In the genomic region with DNA sequence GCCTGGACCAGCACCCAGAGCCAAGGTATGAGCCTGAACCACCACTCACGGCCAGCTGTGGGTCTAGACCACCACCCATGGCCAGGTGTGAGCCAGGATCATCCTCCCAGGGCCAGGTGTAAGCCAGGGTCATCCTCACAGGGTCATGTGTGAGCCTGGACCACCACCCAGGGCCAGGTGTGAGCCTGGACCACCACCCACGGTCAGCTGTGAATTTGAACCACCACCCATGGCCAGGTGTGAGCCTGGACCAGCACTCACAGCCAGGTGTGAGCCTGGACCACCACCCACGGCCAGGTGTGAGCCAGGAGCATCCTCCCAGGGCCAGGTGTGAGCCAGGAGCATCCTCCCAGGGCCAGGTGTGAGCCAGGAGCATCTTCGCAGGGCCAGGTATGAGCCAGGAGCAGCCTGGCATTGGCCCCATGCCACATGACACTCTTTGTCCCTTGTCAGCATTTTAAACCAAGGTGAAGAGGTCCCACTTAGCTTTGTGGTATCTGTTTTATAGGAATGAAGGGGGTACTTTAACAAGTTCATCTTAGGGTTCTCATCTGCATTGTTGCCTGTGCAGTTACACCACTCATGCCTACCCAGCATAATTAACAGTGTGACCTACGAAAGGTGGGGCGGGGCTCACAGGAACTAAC, we compare ENCODE assay signal across 23 cellular contexts.
"Had no signal": no experiment of that assay in that cellular context is flagged by ENCODE, and none has a peak within 500 bp of the region (broad histone marks: within the 10 kb centered on the region; RNA-seq: fewer than 3 reads in every experiment).

No MANE protein-coding gene starts in this region.

- H3K27ac ChIP-seq: parathyroid adenoma, tibial artery, vagina had no signal

- H3K27me3 ChIP-seq: tibial artery, vagina had no signal

- H3K4me1 Mint-ChIP-seq: activated naive CD4-positive, alpha-beta T cell treated with anti-CD3 and anti-CD28 coated beads, Interleukin-2, amount 10 ng/mL, durations not matched to agents 7 days and 5 days; activated naive CD8-positive, alpha-beta T cell treated with anti-CD3 and anti-CD28 coated beads, Interleukin-2, amount 50 U/mL, for 24 hours had no signal

- H3K4me2 ChIP-seq: smooth muscle cell had no signal

- H3K9ac ChIP-seq: parathyroid adenoma had no signal

- H3K4me3 Mint-ChIP-seq: activated naive CD4-positive, alpha-beta T cell treated with anti-CD3 and anti-CD28 coated beads, Interleukin-2, amount 10 ng/mL, durations not matched to agents 7 days and 5 days; activated naive CD8-positive, alpha-beta T cell treated with anti-CD3 and anti-CD28 coated beads, Interleukin-2, amount 50 U/mL, for 24 hours; activated T-cell treated with anti-CD3 and anti-CD28 coated beads, Interleukin-2, amount 50 U/mL, for 4 hours; mesothelial cell of epicardium; natural killer cell treated with Interleukin-12 subunit alpha and Interleukin-12 subunit beta and Interleukin-15 and Interleukin-18, amount 100 ng/mL, for 72 hours; stimulated activated naive B cell treated with anti-CD40 and anti-IgM and Interleukin-4, amounts not matched to agents 10 μg/mL and 1 μg/mL and 100 μg/mL, for 72 hours had no signal

- DNase-seq: activated CD4-positive, alpha-beta T cell treated with anti-CD3 and anti-CD28 coated beads, Interleukin-2, amount 50 U/mL, for 1 hour; activated CD4-positive, CD25-positive, alpha-beta regulatory T cell treated with anti-CD3 and anti-CD28 coated beads, Interleukin-2, amount 50 U/mL, for 72 hours; activated CD8-positive, alpha-beta memory T cell treated with anti-CD3 and anti-CD28 coated beads, Interleukin-2, amount 50 U/mL, for 4 hours; activated naive CD4-positive, alpha-beta T cell treated with anti-CD3 and anti-CD28 coated beads, Interleukin-2, amount 10 ng/mL, durations not matched to agents 7 days and 5 days; activated naive CD8-positive, alpha-beta T cell treated with anti-CD3 and anti-CD28 coated beads, Interleukin-2, amount 50 U/mL, for 24 hours; activated T-cell treated with anti-CD3 and anti-CD28 coated beads, Interleukin-2, amount 50 U/mL, for 4 hours; anterior cingulate cortex; cortex of kidney; erythroblast; foreskin melanocyte; glutamatergic neuron; hippocampal formation; islet precursor cell; stimulated activated naive B cell treated with anti-CD40 and anti-IgM and Interleukin-4, amounts not matched to agents 10 μg/mL and 1 μg/mL and 100 μg/mL, for 72 hours; T1000; tibial artery had no signal

- H2AFZ ChIP-seq: parathyroid adenoma had no signal

- H3K9me3 Mint-ChIP-seq: activated naive CD8-positive, alpha-beta T cell treated with anti-CD3 and anti-CD28 coated beads, Interleukin-2, amount 50 U/mL, for 24 hours; activated T-cell treated with anti-CD3 and anti-CD28 coated beads, Interleukin-2, amount 50 U/mL, for 4 hours; mesothelial cell of epicardium; natural killer cell treated with Interleukin-12 subunit alpha and Interleukin-12 subunit beta and Interleukin-15 and Interleukin-18, amount 100 ng/mL, for 72 hours had no signal

- H3K9me3 ChIP-seq: vagina had no signal

- H3K27ac Mint-ChIP-seq: activated naive CD4-positive, alpha-beta T cell treated with anti-CD3 and anti-CD28 coated beads, Interleukin-2, amount 10 ng/mL, durations not matched to agents 7 days and 5 days; activated naive CD8-positive, alpha-beta T cell treated with anti-CD3 and anti-CD28 coated beads, Interleukin-2, amount 50 U/mL, for 24 hours; mesothelial cell of epicardium; natural killer cell treated with Interleukin-12 subunit alpha and Interleukin-12 subunit beta and Interleukin-15 and Interleukin-18, amount 100 ng/mL, for 72 hours; stimulated activated naive B cell treated with anti-CD40 and anti-IgM and Interleukin-4, amounts not matched to agents 10 μg/mL and 1 μg/mL and 100 μg/mL, for 72 hours had no signal

- ATAC-seq: activated naive CD8-positive, alpha-beta T cell treated with anti-CD3 and anti-CD28 coated beads, Interleukin-2, amount 50 U/mL, for 24 hours; activated T-cell treated with anti-CD3 and anti-CD28 coated beads, Interleukin-2, amount 50 U/mL, for 4 hours; left lobe of liver; natural killer cell treated with Interleukin-12 subunit alpha and Interleukin-12 subunit beta and Interleukin-15 and Interleukin-18, amount 100 ng/mL, for 72 hours; sciatic nerve; stimulated activated naive B cell treated with anti-CD40 and anti-IgM and Interleukin-4, amounts not matched to agents 10 μg/mL and 1 μg/mL and 100 μg/mL, for 72 hours had no signal

- H3K36me3 Mint-ChIP-seq: activated naive CD4-positive, alpha-beta T cell treated with anti-CD3 and anti-CD28 coated beads, Interleukin-2, amount 10 ng/mL, durations not matched to agents 7 days and 5 days; natural killer cell treated with Interleukin-12 subunit alpha and Interleukin-12 subunit beta and Interleukin-15 and Interleukin-18, amount 100 ng/mL, for 72 hours; stimulated activated naive B cell treated with anti-CD40 and anti-IgM and Interleukin-4, amounts not matched to agents 10 μg/mL and 1 μg/mL and 100 μg/mL, for 72 hours had no signal
